In the genomic region with DNA sequence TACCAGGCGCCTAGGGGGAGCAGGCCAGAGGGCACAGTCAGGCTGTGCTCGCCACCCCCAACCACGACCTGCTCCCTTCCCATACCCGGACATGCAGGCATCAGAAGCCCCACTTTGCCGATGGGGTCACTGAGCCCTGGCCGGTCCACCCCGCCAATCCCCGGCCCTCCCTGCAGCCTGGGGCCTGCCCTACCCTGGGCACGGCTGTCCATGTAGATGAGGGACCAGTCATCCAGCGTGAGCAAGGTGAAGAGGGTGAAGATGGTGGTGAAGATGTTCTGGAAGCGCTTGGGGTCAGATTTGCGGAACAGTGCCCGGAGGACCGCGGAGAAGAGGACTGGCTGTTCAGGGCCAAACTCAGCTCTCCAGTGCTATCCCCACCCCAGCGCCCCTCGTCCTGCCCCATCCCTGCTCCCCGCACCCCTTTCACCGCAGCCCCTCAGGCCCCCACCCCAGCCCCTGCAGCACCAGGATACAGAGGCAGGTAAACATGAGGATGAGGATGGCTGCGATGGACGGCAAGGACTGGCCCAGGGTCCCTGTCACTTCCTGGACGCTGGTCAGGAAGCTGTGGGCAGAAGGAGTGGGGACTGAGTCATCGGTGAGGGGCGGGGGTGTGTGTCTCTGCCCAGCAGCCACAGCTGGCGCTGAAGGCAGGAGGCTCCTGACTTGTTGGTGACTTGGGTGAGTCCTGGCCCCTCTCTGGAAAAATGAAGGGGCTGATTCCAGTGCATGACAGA, we compare ENCODE assay signal across 11 cellular contexts. TPM values are rescaled to one million over a fixed set of nuclear protein-coding genes. Genes with fewer than 3 reads are reported as not detected.
A peak's percentile ranks its signal among the peaks of the same experiment; 100 is the strongest.
DNase-seq lines count a peak whose midpoint lies in the region; ATAC-seq, FAIRE-seq and TF ChIP-seq lines count a peak whose summit lies in the region.
"Had no signal": no experiment of that assay in that cellular context is flagged by ENCODE, and none has a peak within 500 bp of the region (broad histone marks: within the 10 kb centered on the region; RNA-seq: fewer than 3 reads in every experiment).

No MANE protein-coding gene starts in this region.

- H3K36me3 ChIP-seq in astrocyte (ENCODE audit: insufficient read depth, low read length) = no peaks in the 10 kb centered on the region
- H3K36me3 ChIP-seq in naive thymus-derived CD4-positive, alpha-beta T cell (ENCODE audit: control insufficient read depth in 2 of 3, insufficient read depth in 3 of 3, low read length in 3 of 3) = no peaks in the 10 kb centered on the region

- POLR2A ChIA-PET in naive thymus-derived CD4-positive, alpha-beta T cell (lab: Charles Lee) = no interaction called here

- no TSS peak for BruUV-seq in Calu3 (replicated peaks; lab: Mats Ljungman, UMichigan)

- DNase-seq in Calu3 (peak; percentile 82), MV-4-11 (lab: John Stamatoyannopoulos, UW) (peak; percentile 76), astrocyte (ENCODE audit: low read depth) (peak; percentile 68)
- peak in 1 of 9 donors; percentile 50 for DNase-seq in naive thymus-derived CD4-positive, alpha-beta T cell
- DNase-seq: NCI-H2081 had no signal

- no peaks in the 10 kb centered on the region for H3K79me2 ChIP-seq in astrocyte (ENCODE audit: insufficient read depth, low read length)

- FAIRE-seq in astrocyte (lab: Jason Lieb, UNC) = peak; percentile 49

- peak; percentile 83 for ATAC-seq in naive thymus-derived CD4-positive, alpha-beta T cell
- ATAC-seq in HG03469 (IDR thresholded peaks at IDR 0.05; ENCODE audit: unreplicated experiment) (no peak), HG03175 (IDR thresholded peaks at IDR 0.05; ENCODE audit: unreplicated experiment) (no peak), HG02885 (IDR thresholded peaks at IDR 0.05; ENCODE audit: poor library complexity, unreplicated experiment) (no peak), HG02610 (IDR thresholded peaks at IDR 0.05; ENCODE audit: unreplicated experiment) (no peak)

- H3K4me3 ChIP-seq in astrocyte (ENCODE audit: insufficient read depth, low read depth, low read length) = no peak overlapping the region
- no peak overlapping the region for H3K4me3 ChIP-seq in naive thymus-derived CD4-positive, alpha-beta T cell (ENCODE audit: low read length)

- H3K9ac ChIP-seq in astrocyte (ENCODE audit: low read length) = no peak overlapping the region

- H3K4me1 Mint-ChIP-seq in Calu3 (ENCODE audit: low read depth, unreplicated experiment) (peaks cover 38% of the 10 kb centered on the region), astrocyte (ENCODE audit: low read depth, unreplicated experiment) (peaks cover 3% of the 10 kb centered on the region)
- H3K4me1 Mint-ChIP-seq in naive thymus-derived CD4-positive, alpha-beta T cell = peaks cover 4 to 17% (median 5%) of the 10 kb centered on the region in 7 donors

- H3K9me3 ChIP-seq in astrocyte (ENCODE audit: insufficient read depth, low read depth, low read length) = no peaks in the 10 kb centered on the region
- no peaks in the 10 kb centered on the region for H3K9me3 ChIP-seq in naive thymus-derived CD4-positive, alpha-beta T cell (ENCODE audit: control insufficient read depth in 2 of 3, low read length in 3 of 3)

- H3K27me3 ChIP-seq in astrocyte (ENCODE audit: insufficient read depth, low read length) = no peaks in the 10 kb centered on the region
- no peaks in the 10 kb centered on the region for H3K27me3 ChIP-seq in naive thymus-derived CD4-positive, alpha-beta T cell (ENCODE audit: control insufficient read depth in 2 of 2, insufficient read depth in 2 of 2, low read length in 2 of 2)

- peaks cover 17% of the 10 kb centered on the region for H3K4me1 ChIP-seq in astrocyte (ENCODE audit: insufficient read depth, low read length)
- H3K4me1 ChIP-seq in naive thymus-derived CD4-positive, alpha-beta T cell (ENCODE audit: control insufficient read depth in 2 of 2, insufficient read depth in 2 of 2, low read length in 2 of 2) = peaks cover 0 to 5% of the 10 kb centered on the region in 2 donors

- H3K4me3 Mint-ChIP-seq in Calu3 (ENCODE audit: low read depth, unreplicated experiment) (peak overlapping the region; percentile 19), astrocyte (ENCODE audit: unreplicated experiment) (no peak overlapping the region)
- peak overlapping the region in 1 of 10 donors; percentile 17 for H3K4me3 Mint-ChIP-seq in naive thymus-derived CD4-positive, alpha-beta T cell
- H3K4me3 Mint-ChIP-seq: activated naive CD8-positive, alpha-beta T cell; mesothelial cell of epicardium had no signal

- H3K27ac ChIP-seq in astrocyte (ENCODE audit: low read depth, low read length) = no peak overlapping the region
- no peak overlapping the region for H3K27ac ChIP-seq in naive thymus-derived CD4-positive, alpha-beta T cell (ENCODE audit: low read depth, low read length)

- H3K36me3 Mint-ChIP-seq in Calu3 (ENCODE audit: insufficient read depth, unreplicated experiment) = peaks cover 8% of the 10 kb centered on the region
- H3K36me3 Mint-ChIP-seq in astrocyte (ENCODE audit: low read depth, unreplicated experiment) = no peaks in the 10 kb centered on the region
- H3K36me3 Mint-ChIP-seq in naive thymus-derived CD4-positive, alpha-beta T cell = no peaks in the 10 kb centered on the region
- H3K36me3 Mint-ChIP-seq: activated naive CD8-positive, alpha-beta T cell; mesothelial cell of epicardium had no signal

- no peaks in the 10 kb centered on the region for H4K20me1 ChIP-seq in astrocyte (ENCODE audit: insufficient read depth, low read length)

- CTCF ChIA-PET in Calu3 (lab: Charles Lee) = interaction anchor here (0.7 to 2.7 kb wide), 6 partner anchors 8 to 31 kb away, joined by 3 to 16 read pairs (median 4); partner anchors contain the start of genes CST6 and SF3B2
- CTCF ChIA-PET in naive thymus-derived CD4-positive, alpha-beta T cell (lab: Charles Lee) = interaction anchor here (0.6 kb wide), 1 partner anchor 16 kb away, joined by 3 read pairs; no protein-coding TSS in a partner anchor

- H3K27ac Mint-ChIP-seq in Calu3 (ENCODE audit: unreplicated experiment) = peak overlapping the region; percentile 34
- H3K27ac Mint-ChIP-seq in astrocyte (ENCODE audit: unreplicated experiment) = peak overlapping the region; percentile 34
- no peak overlapping the region for H3K27ac Mint-ChIP-seq in naive thymus-derived CD4-positive, alpha-beta T cell
- H3K27ac Mint-ChIP-seq: activated naive CD8-positive, alpha-beta T cell; mesothelial cell of epicardium had no signal

- intact Hi-C loops in Calu3 (cut with micrococcal nuclease; ENCODE audit: unreplicated experiment) = no loop called here
- intact Hi-C loops in naive thymus-derived CD4-positive, alpha-beta T cell (cut with micrococcal nuclease) = no loop called here

- H3K4me2 ChIP-seq in astrocyte (ENCODE audit: low read length) = peak overlapping the region; percentile 67

- H3K9me3 Mint-ChIP-seq in Calu3 (ENCODE audit: low read depth, unreplicated experiment) (no peaks in the 10 kb centered on the region), astrocyte (ENCODE audit: unreplicated experiment) (no peaks in the 10 kb centered on the region)
- no peaks in the 10 kb centered on the region for H3K9me3 Mint-ChIP-seq in naive thymus-derived CD4-positive, alpha-beta T cell
- H3K9me3 Mint-ChIP-seq: mesothelial cell of epicardium had no signal

- H2AFZ ChIP-seq in astrocyte (ENCODE audit: low read depth, low read length) = no peak overlapping the region

- TF ChIP-seq CTCF in Calu3 (IDR thresholded peaks at IDR 0.05; ENCODE audit: unreplicated experiment) = no peak
- no peak for TF ChIP-seq CTCF in astrocyte (IDR thresholded peaks at IDR 0.05; ENCODE audit: insufficient read depth, low read depth, low read length)

- H3K27me3 Mint-ChIP-seq in Calu3 (ENCODE audit: unreplicated experiment) (peaks cover 23% of the 10 kb centered on the region), astrocyte (ENCODE audit: low read depth, unreplicated experiment) (peaks cover 12% of the 10 kb centered on the region)
- H3K27me3 Mint-ChIP-seq in naive thymus-derived CD4-positive, alpha-beta T cell = peaks cover 0 to 9% (median 4%) of the 10 kb centered on the region in 5 donors
- H3K27me3 Mint-ChIP-seq: activated naive CD8-positive, alpha-beta T cell had no signal

RNA-seq across cellular contexts. Expression of gene CATSPER1, which starts 5.5 kb away (rescaled TPM):
- 1.0 and 2.6 TPM in 2 replicates for total RNA-seq in Calu3 (2022)
- 0.45 TPM in 1 of 2 replicates, not detected in the other for total RNA-seq in astrocyte
- 1 to 10 TPM in 2 of 5 experiments, not detected in 3; 1.4 to 4.2 TPM for total RNA-seq in naive thymus-derived CD4-positive, alpha-beta T cell
- polyA plus RNA-seq in naive thymus-derived CD4-positive, alpha-beta T cell = not detected
- total RNA-seq: mesothelial cell of epicardium had no signal

RNA-seq across cellular contexts. Expression of gene CST6, which starts 9.0 kb away (rescaled TPM):
- 21.5 and 27.2 TPM in 2 replicates for total RNA-seq in Calu3 (2022)
- not detected in 2 replicates for total RNA-seq in astrocyte
- under 1 TPM in 1 of 5 experiments, not detected in 4; 0.42 TPM for total RNA-seq in naive thymus-derived CD4-positive, alpha-beta T cell
- polyA plus RNA-seq in naive thymus-derived CD4-positive, alpha-beta T cell = not detected

RNA-seq across cellular contexts. Expression of gene BANF1, which starts 18.5 kb away (rescaled TPM):
- total RNA-seq in Calu3 (2022) (248 and 266 TPM in 2 replicates), astrocyte (158 and 180 TPM in 2 replicates)
- total RNA-seq in naive thymus-derived CD4-positive, alpha-beta T cell = 100 to 1,000 TPM in 2 of 5 experiments, 10 to 100 TPM in 3; 54.5 to 234 (median 99.4) TPM
- 100 to 1,000 TPM; 192 to 203 TPM for polyA plus RNA-seq in naive thymus-derived CD4-positive, alpha-beta T cell

RNA-seq across cellular contexts. Expression of gene EIF1AD, which starts 18.8 kb away (rescaled TPM):
- total RNA-seq in Calu3 (2022) (55.1 and 61.1 TPM in 2 replicates), astrocyte (35.9 and 42.7 TPM in 2 replicates)
- 100 to 1,000 TPM in 1 of 5 experiments, 10 to 100 TPM in 4; 49.9 to 114 (median 66.7) TPM for total RNA-seq in naive thymus-derived CD4-positive, alpha-beta T cell
- polyA plus RNA-seq in naive thymus-derived CD4-positive, alpha-beta T cell = 10 to 100 TPM; 17.7 to 25.3 TPM

RNA-seq across cellular contexts. Expression of gene GAL3ST3, which starts 28.2 kb away (rescaled TPM):
- total RNA-seq in Calu3 (2022) (not detected in 2 replicates), astrocyte (0.46 and 0.61 TPM in 2 replicates)
- total RNA-seq in naive thymus-derived CD4-positive, alpha-beta T cell = not detected
- polyA plus RNA-seq in naive thymus-derived CD4-positive, alpha-beta T cell = not detected

Comparison
In these comparisons a context has a peak if more than half of its experiments do, and no peak if none do; other contexts are left out.
1. H3K27ac Mint-ChIP-seq: peak in Calu3 (single experiment) and astrocyte (single experiment); none in naive thymus-derived CD4-positive, alpha-beta T cell (0 of 9).
2. RNA of gene CST6, which starts 9.0 kb away (total RNA-seq): 21.5 to 27.2 TPM in Calu3; 0.42 TPM in naive thymus-derived CD4-positive, alpha-beta T cell and not detected in astrocyte; every median in the first group is over 10 times any median in the second.